Comparison of ENCODE assay signal across 11 cellular contexts in the genomic region with DNA sequence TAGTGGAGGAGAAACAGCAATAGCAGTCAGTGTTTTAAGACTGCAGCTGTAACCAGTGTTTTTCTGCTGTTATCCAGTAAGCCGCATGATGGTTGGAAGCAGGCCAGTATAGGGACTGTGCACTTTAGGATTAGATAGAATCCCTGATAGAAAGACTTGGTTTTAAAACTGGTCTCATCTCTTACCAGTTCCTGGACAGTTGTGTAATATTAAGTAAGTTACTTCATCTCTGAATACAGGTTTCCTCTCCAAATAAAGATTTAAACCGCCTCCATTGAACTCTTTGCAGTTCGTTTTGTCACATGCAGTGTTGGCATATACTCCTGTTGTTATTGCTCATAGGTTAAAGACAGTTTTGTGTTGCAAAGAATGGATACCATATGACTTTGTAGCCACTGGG. TPM values are rescaled to one million over a fixed set of nuclear protein-coding genes. Genes with fewer than 3 reads are reported as not detected.
DNase-seq lines count a peak whose midpoint lies in the region; ATAC-seq and TF ChIP-seq lines count a peak whose summit lies in the region.
"Had no signal": no experiment of that assay in that cellular context is flagged by ENCODE, and none has a peak within 500 bp of the region (broad histone marks: within the 10 kb centered on the region; RNA-seq: fewer than 3 reads in every experiment).

No MANE protein-coding gene starts in this region.

- H3K27ac Mint-ChIP-seq in endodermal cell: no peak overlapping the region
- H3K27ac Mint-ChIP-seq: progenitor cell of endocrine pancreas; T-helper 1 cell treated with Interleukin-12 subunit alpha and Interleukin-12 subunit beta and Interleukin-4 antibody, amounts not matched to agents 30 μg/mL and 1 μg/mL, for 36 hours had no signal

- H3K4me1 Mint-ChIP-seq in endodermal cell: peaks cover 7% of the 10 kb centered on the region

- H3K27ac ChIP-seq in cardiac muscle cell: peak overlapping the region; percentile 6
- no peak overlapping the region for H3K27ac ChIP-seq in SJCRH30
- H3K27ac ChIP-seq in fibroblast of lung (ENCODE audit: insufficient read depth, low read length): peak overlapping the region; percentile 34
- H3K27ac ChIP-seq in endodermal cell (ENCODE audit: low read depth, low read length): no peak overlapping the region

- H3K9me3 ChIP-seq in cardiac muscle cell (ENCODE audit: low read depth) (no peaks in the 10 kb centered on the region), SJCRH30 (replicated peaks) (no peaks in the 10 kb centered on the region), fibroblast of lung (ENCODE audit: control insufficient read depth, insufficient read depth, low read depth, low read length) (no peaks in the 10 kb centered on the region), endodermal cell (ENCODE audit: control insufficient read depth, low read length) (no peaks in the 10 kb centered on the region)

- no peaks in the 10 kb centered on the region for H3K36me3 Mint-ChIP-seq in endodermal cell (ENCODE audit: low read depth)

- H3K79me2 ChIP-seq in fibroblast of lung (ENCODE audit: control insufficient read depth, insufficient read depth, low read length): peaks cover 59% of the 10 kb centered on the region

- intact Hi-C loops in Right ventricle myocardium inferior (cut with DNase I): no loop called here

- no peak overlapping the region for H3K4me2 ChIP-seq in fibroblast of lung (ENCODE audit: extremely low read depth, insufficient read depth, low read length)

- WGBS in endodermal cell (ENCODE audit: insufficient coverage in 1 of 2, insufficient read length in 1 of 2), 2 experiments: 90 to 96% methylated on average over 3 of the region's 3 CpGs

- no peak for TF ChIP-seq CTCF in cardiac muscle cell (IDR thresholded peaks at IDR 0.05; ENCODE audit: low read depth, low read length)
- no peak for TF ChIP-seq CTCF in fibroblast of lung (conservative IDR thresholded peaks at IDR 0.05 in 1 of 2, IDR thresholded peaks at IDR 0.05 in 1 of 2; ENCODE audit: low read depth in 1 of 2, low read length in 2 of 2)
- TF ChIP-seq CTCF in endodermal cell (conservative IDR thresholded peaks at IDR 0.05): no peak

- H3K36me3 ChIP-seq in cardiac muscle cell: no peaks in the 10 kb centered on the region
- H3K36me3 ChIP-seq in SJCRH30: 0 out of 2 replicates have a peak, but pooled peaks cover 2% of the 10 kb centered on the region
- H3K36me3 ChIP-seq in fibroblast of lung (ENCODE audit: control insufficient read depth, insufficient read depth, low read length): no peaks in the 10 kb centered on the region
- no peaks in the 10 kb centered on the region for H3K36me3 ChIP-seq in endodermal cell (ENCODE audit: control insufficient read depth, insufficient read depth, low read length)

- H3K4me3 ChIP-seq in cardiac muscle cell (no peak overlapping the region), SJCRH30 (no peak overlapping the region), fibroblast of lung (replicated peaks in 1 of 4; ENCODE audit: control extremely low read depth in 1 of 4, insufficient read depth in 1 of 4, low read depth in 3 of 4, low read length in 4 of 4) (peak overlapping the region in 1 of 4 experiments; percentile 14), endodermal cell (ENCODE audit: low read length) (no peak overlapping the region)

- no peaks in the 10 kb centered on the region for H4K20me1 ChIP-seq in fibroblast of lung (ENCODE audit: control insufficient read depth, extremely low read depth, insufficient read depth, low read length)

- H3K4me3 Mint-ChIP-seq in endodermal cell: no peak overlapping the region
- H3K4me3 Mint-ChIP-seq: T-helper 1 cell treated with Interleukin-12 subunit alpha and Interleukin-12 subunit beta and Interleukin-4 antibody, amounts not matched to agents 30 μg/mL and 1 μg/mL, for 36 hours had no signal

- H2AFZ ChIP-seq in fibroblast of lung (ENCODE audit: low read length): no peak overlapping the region

- no peaks in the 10 kb centered on the region for H3K27me3 Mint-ChIP-seq in endodermal cell (ENCODE audit: insufficient read depth)
- H3K27me3 Mint-ChIP-seq: progenitor cell of endocrine pancreas had no signal

- H3K27me3 ChIP-seq in cardiac muscle cell (no peaks in the 10 kb centered on the region), SJCRH30 (no peaks in the 10 kb centered on the region), fibroblast of lung (ENCODE audit: control insufficient read depth, insufficient read depth, low read length) (no peaks in the 10 kb centered on the region), endodermal cell (ENCODE audit: control insufficient read depth, insufficient read depth, low read length, poor library complexity, severe bottlenecking) (no peaks in the 10 kb centered on the region)

- H3K4me1 ChIP-seq in cardiac muscle cell (ENCODE audit: low read depth) (peaks cover 31% of the 10 kb centered on the region), SJCRH30 (peaks cover 25% of the 10 kb centered on the region), fibroblast of lung (ENCODE audit: control insufficient read depth, extremely low read depth, insufficient read depth, low read length) (peaks cover 14% of the 10 kb centered on the region), endodermal cell (ENCODE audit: control insufficient read depth, insufficient read depth, low read length) (no peaks in the 10 kb centered on the region)

- ATAC-seq in Right ventricle myocardium inferior (no peak), GM21786 (IDR thresholded peaks at IDR 0.05; ENCODE audit: unreplicated experiment) (no peak)

- H3K9me3 Mint-ChIP-seq in endodermal cell: no peaks in the 10 kb centered on the region
- H3K9me3 Mint-ChIP-seq: T-helper 1 cell treated with Interleukin-12 subunit alpha and Interleukin-12 subunit beta and Interleukin-4 antibody, amounts not matched to agents 30 μg/mL and 1 μg/mL, for 36 hours had no signal

- DNase-seq in cardiac muscle cell (ENCODE audit: low read depth in 1 of 2, low spot score in 1 of 2) (peak in 1 of 2 donors; percentile 56), Right ventricle myocardium inferior (ENCODE audit: missing footprints) (no peak), SJCRH30 (peak; percentile 29 to 62), fibroblast of lung (ENCODE audit: low read depth in 2 of 2) (peak; percentile 49 to 54), superior temporal gyrus (ENCODE audit: extremely low spot score) (peak; percentile 56), endodermal cell (no peak), 8988T (no peak)
- DNase-seq: activated T-cell treated with anti-CD3 and anti-CD28 coated beads, Interleukin-2, amount 50 U/mL, for 1 hour had no signal

- H3K9ac ChIP-seq in fibroblast of lung (ENCODE audit: insufficient read depth, low read length) (no peak overlapping the region), endodermal cell (ENCODE audit: extremely low read depth, low read length, poor library complexity, severe bottlenecking) (no peak overlapping the region)

RNA-seq across cellular contexts. Expression of a gene that starts 25.6 kb away (rescaled TPM):
- 36.3 and 49.9 TPM in 2 replicates for total RNA-seq in cardiac muscle cell
- 49.7 and 63.7 TPM in 2 replicates for polyA plus RNA-seq in cardiac muscle cell
- total RNA-seq in Right ventricle myocardium inferior: 43.0 TPM
- total RNA-seq in SJCRH30 (2014; rRNA removed; shearing (Covaris generic)): 83.1 and 94.9 TPM in 2 replicates
- total RNA-seq in fibroblast of lung: 60.4 and 62.6 TPM in 2 replicates
- polyA plus RNA-seq in fibroblast of lung: 71.8 and 77.4 TPM in 2 replicates
- polyA plus RNA-seq in fibroblast of lung (2012): 41.9 and 45.0 TPM in 2 replicates
- polyA minus RNA-seq in fibroblast of lung (ENCODE audit: low replicate concordance): 35.1 and 37.8 TPM in 2 replicates
- 10 to 100 TPM; 49.6 to 59.7 TPM for total RNA-seq in endodermal cell
- polyA plus RNA-seq in endodermal cell (2013, experiment 1 of 2): 65.3 TPM
- 59.5 TPM for polyA plus RNA-seq in endodermal cell (2013, experiment 2 of 2)

Comparison
In these comparisons a context has a peak if more than half of its experiments do, and no peak if none do; other contexts are left out.
1. DNase-seq: peak in SJCRH30 (2 of 2), fibroblast of lung (2 of 2) and superior temporal gyrus (single experiment); none in Right ventricle myocardium inferior (single experiment), endodermal cell (single experiment) and 8988T (single experiment).
2. H3K27ac ChIP-seq: peak in cardiac muscle cell (single experiment) and fibroblast of lung (single experiment); none in SJCRH30 (single experiment) and endodermal cell (single experiment).